8 cellular contexts compared by ENCODE assay signal in the genomic region with DNA sequence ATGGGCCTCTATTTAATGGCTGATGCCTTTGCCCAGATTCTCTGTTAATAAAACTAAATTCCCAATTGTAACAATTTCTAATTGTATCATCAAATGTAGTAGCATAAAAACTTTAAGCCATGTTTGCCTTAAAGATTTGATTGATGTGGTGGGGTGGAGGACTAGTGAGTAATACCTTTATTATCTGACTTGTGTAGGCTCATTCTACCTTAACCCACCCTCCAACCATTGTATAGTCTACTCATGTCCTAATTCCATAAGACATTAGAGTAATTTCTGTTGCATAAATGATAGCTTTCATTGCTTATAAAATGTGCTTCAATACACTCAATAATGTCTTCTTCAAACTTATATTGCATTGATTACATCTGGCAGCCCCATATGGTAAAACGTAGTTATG.
"Had no signal": no experiment of that assay in that cellular context is flagged by ENCODE, and none has a peak within 500 bp of the region (broad histone marks: within the 10 kb centered on the region; RNA-seq: fewer than 3 reads in every experiment).

No MANE protein-coding gene starts in this region.

- H3K9me3 ChIP-seq: HAP-1 had no signal

- H3K36me3 ChIP-seq: HAP-1 had no signal

- DNase-seq: GM23248, GOT3, H7, HFFc6 had no signal

- H3K4me1 ChIP-seq: HAP-1 had no signal

- H2AFZ ChIP-seq: GM23248 had no signal

- H3K4me3 Mint-ChIP-seq: HFFc6, IgD-negative memory B cell had no signal

- H3K4me3 ChIP-seq: GM23248, HAP-1 had no signal

- H3K27ac ChIP-seq: GM23248, HL-60 had no signal

- H3K9ac ChIP-seq: GM23248 had no signal

- H3K27ac Mint-ChIP-seq: HFFc6 had no signal

- ATAC-seq: HCT116 had no signal
